Comparison of ENCODE assay signal across 21 cellular contexts in genomic region chr13:79871594-79871993, GRCh38.
"Had no signal": no experiment of that assay in that cellular context is flagged by ENCODE, and none has a peak within 500 bp of the region (broad histone marks: within the 10 kb centered on the region; RNA-seq: fewer than 3 reads in every experiment).

No MANE protein-coding gene starts in this region.

- H3K27ac ChIP-seq: pancreas, right lobe of liver, suprapubic skin, vagina had no signal

- DNase-seq: cortex of kidney; effector memory CD8-positive, alpha-beta T cell; head of caudate nucleus; kidney; mucosa of descending colon; naive B cell; occipital lobe; pancreas; right lobe of liver; small intestine; stimulated activated CD4-positive, alpha-beta T cell treated with anti-CD3 and anti-CD28 coated beads, Interleukin-15, amount 100 ng/mL, for 24 hours; stimulated activated CD4-positive, alpha-beta T cell treated with anti-CD3 and anti-CD28 coated beads, Interleukin-2, amount 100 ng/mL, for 48 hours; stimulated activated naive B cell treated with anti-CD40 and anti-IgM and Interleukin-4, amounts not matched to agents 10 μg/mL and 1 μg/mL and 100 μg/mL, for 72 hours; trophoblast cell had no signal

- H3K9me3 Mint-ChIP-seq: memory B cell; natural killer cell treated with Interleukin-12 subunit alpha and Interleukin-12 subunit beta and Interleukin-15 and Interleukin-18, amount 100 ng/mL, for 72 hours; stimulated activated naive CD8-positive, alpha-beta T cell treated with anti-CD3 and anti-CD28 coated beads, Interleukin-15, Interleukin-2, amounts not matched to agents 100 ng/mL and 50 ng/mL, for 24 hours had no signal

- H3K36me3 Mint-ChIP-seq: memory B cell; mesothelial cell of epicardium; naive B cell; natural killer cell treated with Interleukin-12 subunit alpha and Interleukin-12 subunit beta and Interleukin-15 and Interleukin-18, amount 100 ng/mL, for 72 hours; stimulated activated naive B cell treated with anti-CD40 and anti-IgM and Interleukin-4, amounts not matched to agents 10 μg/mL and 1 μg/mL and 100 μg/mL, for 72 hours had no signal

- H3K4me1 Mint-ChIP-seq: memory B cell; naive B cell; stimulated activated naive B cell treated with anti-CD40 and anti-IgM and Interleukin-4, amounts not matched to agents 10 μg/mL and 1 μg/mL and 100 μg/mL, for 72 hours had no signal

- H3K27me3 Mint-ChIP-seq: effector memory CD8-positive, alpha-beta T cell; memory B cell; naive B cell; natural killer cell treated with Interleukin-12 subunit alpha and Interleukin-12 subunit beta and Interleukin-15 and Interleukin-18, amount 100 ng/mL, for 72 hours; stimulated activated naive CD8-positive, alpha-beta T cell treated with anti-CD3 and anti-CD28 coated beads, Interleukin-15, Interleukin-2, amounts not matched to agents 100 ng/mL and 50 ng/mL, for 24 hours had no signal

- H3K27me3 ChIP-seq: pancreas, right lobe of liver, suprapubic skin, vagina had no signal

- H3K4me3 Mint-ChIP-seq: effector memory CD8-positive, alpha-beta T cell; memory B cell; mesothelial cell of epicardium; naive B cell; natural killer cell treated with Interleukin-12 subunit alpha and Interleukin-12 subunit beta and Interleukin-15 and Interleukin-18, amount 100 ng/mL, for 72 hours; stimulated activated naive B cell treated with anti-CD40 and anti-IgM and Interleukin-4, amounts not matched to agents 10 μg/mL and 1 μg/mL and 100 μg/mL, for 72 hours; stimulated activated naive CD8-positive, alpha-beta T cell treated with anti-CD3 and anti-CD28 coated beads, Interleukin-15, Interleukin-2, amounts not matched to agents 100 ng/mL and 50 ng/mL, for 24 hours had no signal

- H3K4me1 ChIP-seq: right lobe of liver, vagina had no signal

- H3K4me3 ChIP-seq: lung, mucosa of descending colon, pancreas, right lobe of liver, suprapubic skin, vagina had no signal

- H3K27ac Mint-ChIP-seq: effector memory CD8-positive, alpha-beta T cell; memory B cell; mesothelial cell of epicardium; naive B cell; natural killer cell treated with Interleukin-12 subunit alpha and Interleukin-12 subunit beta and Interleukin-15 and Interleukin-18, amount 100 ng/mL, for 72 hours; stimulated activated naive B cell treated with anti-CD40 and anti-IgM and Interleukin-4, amounts not matched to agents 10 μg/mL and 1 μg/mL and 100 μg/mL, for 72 hours; stimulated activated naive CD8-positive, alpha-beta T cell treated with anti-CD3 and anti-CD28 coated beads, Interleukin-15, Interleukin-2, amounts not matched to agents 100 ng/mL and 50 ng/mL, for 24 hours had no signal

- H3K36me3 ChIP-seq: pancreas, right lobe of liver, suprapubic skin, vagina had no signal
